In the genomic region with DNA sequence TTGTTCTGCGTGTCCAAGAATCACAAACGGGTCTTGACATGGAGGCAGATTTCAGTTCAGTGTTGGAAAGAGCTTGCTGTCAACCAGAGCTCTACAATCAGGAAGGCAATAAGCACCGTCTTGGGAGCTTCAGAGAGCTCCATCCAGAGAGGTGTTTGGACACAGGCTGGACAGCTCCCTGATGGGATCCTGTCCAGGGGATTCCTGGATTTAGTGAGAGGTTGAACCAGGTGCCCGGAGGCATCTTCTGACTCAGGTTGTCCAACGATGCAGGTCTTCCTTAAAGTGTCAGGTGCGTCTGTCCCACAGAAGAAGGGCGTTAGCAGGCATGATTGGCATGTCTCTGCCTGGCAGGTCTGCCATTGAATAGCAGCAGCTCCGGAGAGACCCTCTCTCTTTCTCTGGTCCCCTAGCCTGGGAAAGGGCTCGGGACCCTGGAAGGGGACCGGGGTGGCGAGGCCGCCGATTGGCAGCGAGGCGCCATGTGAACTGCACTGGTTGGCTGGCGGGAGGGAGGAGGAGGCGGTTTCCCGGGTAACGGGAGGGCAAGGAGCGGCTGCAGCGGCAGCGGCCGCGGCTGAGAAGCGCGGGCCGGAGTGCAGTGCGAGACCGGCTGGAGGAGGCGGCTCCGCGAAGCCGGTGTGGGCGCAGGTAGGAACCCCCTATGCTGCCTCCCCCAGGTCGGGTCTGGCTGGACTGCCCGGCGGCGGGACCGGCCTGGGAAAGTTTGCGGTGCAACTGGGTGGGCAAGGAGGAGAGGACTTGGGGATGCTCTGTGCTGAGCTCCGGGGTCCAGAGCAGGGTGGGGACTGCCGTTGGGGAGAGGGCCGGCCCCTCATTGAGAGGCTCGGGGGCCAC, we compare ENCODE assay signal across 8 cellular contexts.
A peak's percentile ranks its signal among the peaks of the same experiment; 100 is the strongest.
DNase-seq lines count a peak whose midpoint lies in the region; ATAC-seq, FAIRE-seq and TF ChIP-seq lines count a peak whose summit lies in the region.

No MANE protein-coding gene starts in this region.

- H3K79me2 ChIP-seq in astrocyte (ENCODE audit: insufficient read depth, low read length), result no peaks in the 10 kb centered on the region

- peak; percentile 35 for ATAC-seq in HG03469 (IDR thresholded peaks at IDR 0.05; ENCODE audit: unreplicated experiment)
- no peak for ATAC-seq in HG03571 (IDR thresholded peaks at IDR 0.05; ENCODE audit: unreplicated experiment)

- H3K27me3 Mint-ChIP-seq in astrocyte (ENCODE audit: low read depth, unreplicated experiment), result peaks cover 92% of the 10 kb centered on the region
- peaks cover 50 to 58% of the 10 kb centered on the region in 2 donors for H3K27me3 Mint-ChIP-seq in CD4-positive, alpha-beta memory T cell

- H3K9me3 ChIP-seq in astrocyte (ENCODE audit: insufficient read depth, low read depth, low read length), result no peaks in the 10 kb centered on the region
- no peaks in the 10 kb centered on the region for H3K9me3 ChIP-seq in spleen
- no peaks in the 10 kb centered on the region for H3K9me3 ChIP-seq in CD4-positive, alpha-beta memory T cell (ENCODE audit: control insufficient read depth in 1 of 2, low read length in 2 of 2)

- TF ChIP-seq CTCF in astrocyte (IDR thresholded peaks at IDR 0.05; ENCODE audit: insufficient read depth, low read depth, low read length), result no peak
- TF ChIP-seq CTCF in spleen (IDR thresholded peaks at IDR 0.05 in 8 of 11, conservative IDR thresholded peaks at IDR 0.05 in 3 of 11), result no peak

- H3K27ac Mint-ChIP-seq in astrocyte (ENCODE audit: unreplicated experiment), result no peak overlapping the region
- no peak overlapping the region for H3K27ac Mint-ChIP-seq in CD4-positive, alpha-beta memory T cell

- H4K20me1 ChIP-seq in astrocyte (ENCODE audit: insufficient read depth, low read length), result no peaks in the 10 kb centered on the region

- peaks cover 91% of the 10 kb centered on the region for H3K27me3 ChIP-seq in astrocyte (ENCODE audit: insufficient read depth, low read length)
- H3K27me3 ChIP-seq in spleen (replicated peaks in 1 of 7), result peaks cover 3 to 89% (median 47%) of the 10 kb centered on the region in 7 donors
- peaks cover 12% of the 10 kb centered on the region for H3K27me3 ChIP-seq in CD4-positive, alpha-beta memory T cell (ENCODE audit: insufficient read depth, low read length)

- CTCF ChIA-PET in CD4-positive, alpha-beta memory T cell (lab: Charles Lee; ENCODE audit: partially characterized antibody), result no interaction called here

- DNase-seq in NCI-H345 (lab: John Stamatoyannopoulos, UW) (peak; percentile 67), NCI-H345 treated with DMSO at 0.1 percent for 48 hours (lab: John Stamatoyannopoulos, UW; ENCODE audit: unreplicated experiment) (no peak), astrocyte (ENCODE audit: low read depth) (no peak), spleen (peak; percentile 76)
- no peak for DNase-seq in CD4-positive, alpha-beta memory T cell

- H3K36me3 ChIP-seq in astrocyte (ENCODE audit: insufficient read depth, low read length), result no peaks in the 10 kb centered on the region
- no peaks in the 10 kb centered on the region for H3K36me3 ChIP-seq in spleen
- no peaks in the 10 kb centered on the region for H3K36me3 ChIP-seq in CD4-positive, alpha-beta memory T cell (ENCODE audit: insufficient read depth, low read length)

- H3K4me3 ChIP-seq in astrocyte (ENCODE audit: insufficient read depth, low read depth, low read length) (no peak overlapping the region), iPS-11a (ENCODE audit: low read depth, low read length) (peak overlapping the region; percentile 6), spleen (peak overlapping the region in 6 of 8 donors; percentile 9 to 52 (median 22))
- no peak overlapping the region for H3K4me3 ChIP-seq in CD4-positive, alpha-beta memory T cell (ENCODE audit: low read length in 2 of 2)

- TF ChIP-seq POLR2A in spleen (IDR thresholded peaks at IDR 0.05), result no peak

- intact Hi-C loops in spleen (cut with DNase I; ENCODE audit: low total_unique reads), result no loop called here
- intact Hi-C loops in CD4-positive, alpha-beta memory T cell (cut with micrococcal nuclease), result no loop called here

- 11 to 23% (median 12%) methylated on average over 17 to 44 of the region's 44 CpGs for WGBS in spleen, 5 donors

- H3K9ac ChIP-seq in astrocyte (ENCODE audit: low read length), result no peak overlapping the region

- no peak for FAIRE-seq in astrocyte (lab: Jason Lieb, UNC)

- peaks cover 5% of the 10 kb centered on the region for H3K4me1 Mint-ChIP-seq in astrocyte (ENCODE audit: low read depth, unreplicated experiment)
- peaks cover 0 to 10% (median 5%) of the 10 kb centered on the region in 4 donors for H3K4me1 Mint-ChIP-seq in CD4-positive, alpha-beta memory T cell

- H3K4me1 ChIP-seq in astrocyte (ENCODE audit: insufficient read depth, low read length) (peaks cover 12% of the 10 kb centered on the region), spleen (peaks cover 0 to 22% (median 18%) of the 10 kb centered on the region in 6 donors)
- no peaks in the 10 kb centered on the region for H3K4me1 ChIP-seq in CD4-positive, alpha-beta memory T cell (ENCODE audit: insufficient read depth, low read length)

- no peaks in the 10 kb centered on the region for H3K36me3 Mint-ChIP-seq in astrocyte (ENCODE audit: low read depth, unreplicated experiment)
- H3K36me3 Mint-ChIP-seq in CD4-positive, alpha-beta memory T cell, result no peaks in the 10 kb centered on the region

- H3K4me2 ChIP-seq in astrocyte (ENCODE audit: low read length), result peak overlapping the region; percentile 81

- H3K27ac ChIP-seq in astrocyte (ENCODE audit: low read depth, low read length) (no peak overlapping the region), spleen (no peak overlapping the region)
- H3K27ac ChIP-seq in CD4-positive, alpha-beta memory T cell (ENCODE audit: low read depth, low read length), result no peak overlapping the region

- peak overlapping the region; percentile 71 for H3K4me3 Mint-ChIP-seq in astrocyte (ENCODE audit: unreplicated experiment)
- no peak overlapping the region for H3K4me3 Mint-ChIP-seq in CD4-positive, alpha-beta memory T cell

- no peak overlapping the region for H2AFZ ChIP-seq in astrocyte (ENCODE audit: low read depth, low read length)

- POLR2A ChIA-PET in CD4-positive, alpha-beta memory T cell (lab: Charles Lee; ENCODE audit: partially characterized antibody), result no interaction called here

- no peaks in the 10 kb centered on the region for H3K9me3 Mint-ChIP-seq in astrocyte (ENCODE audit: unreplicated experiment)
- H3K9me3 Mint-ChIP-seq in CD4-positive, alpha-beta memory T cell, result peaks cover 0 to 2% (median 0%) of the 10 kb centered on the region in 8 donors

Comparison
In these comparisons a context has a peak if more than half of its experiments do, and no peak if none do; other contexts are left out.
1. DNase-seq: peak in NCI-H345 (single experiment) and spleen (single experiment); none in NCI-H345 treated with DMSO at 0.1 percent for 48 hours (single experiment), astrocyte (single experiment) and CD4-positive, alpha-beta memory T cell (0 of 5).
2. H3K4me3 ChIP-seq: peak in iPS-11a (single experiment) and spleen (6 of 8); none in astrocyte (single experiment) and CD4-positive, alpha-beta memory T cell (0 of 2).